11 cellular contexts compared by ENCODE assay signal in the genomic region with DNA sequence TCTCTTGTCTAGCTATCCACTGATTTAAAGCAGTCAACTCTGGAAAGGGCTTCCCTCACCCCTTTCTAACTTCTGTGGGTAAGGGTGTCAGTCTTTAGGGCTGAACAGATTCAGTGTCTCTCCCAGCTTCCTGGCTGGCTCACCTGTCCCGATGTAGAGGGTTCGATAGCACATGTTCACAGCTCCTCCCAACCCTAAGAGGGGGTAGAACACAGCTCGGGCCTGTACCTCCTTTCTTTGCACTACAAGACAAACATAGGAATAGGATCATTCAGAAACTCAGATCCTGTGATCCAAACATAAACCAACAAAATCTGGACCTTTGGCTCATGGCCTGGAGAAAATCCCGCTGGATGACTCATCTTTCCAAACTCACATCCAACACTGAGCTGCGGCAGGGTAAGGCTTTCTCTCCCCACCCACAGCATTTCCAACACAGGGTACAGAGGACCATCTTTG. TPM values are rescaled to one million over a fixed set of nuclear protein-coding genes. Genes with fewer than 3 reads are reported as not detected.
DNase-seq lines count a peak whose midpoint lies in the region; ATAC-seq, FAIRE-seq and TF ChIP-seq lines count a peak whose summit lies in the region.
"Had no signal": no experiment of that assay in that cellular context is flagged by ENCODE, and none has a peak within 500 bp of the region (broad histone marks: within the 10 kb centered on the region; RNA-seq: fewer than 3 reads in every experiment).

No MANE protein-coding gene starts in this region.

- no peak for TF ChIP-seq CTCF in pancreas (IDR thresholded peaks at IDR 0.05)

- H3K9me3 ChIP-seq in pancreas: no peaks in the 10 kb centered on the region

- peak; percentile 23 for FAIRE-seq in pancreas (lab: Jason Lieb, UNC)

- peak overlapping the region in 2 of 10 donors; percentile 56 to 77 for H3K27ac Mint-ChIP-seq in naive thymus-derived CD8-positive, alpha-beta T cell

- H3K27ac ChIP-seq in pancreas: no peak overlapping the region

- no peaks in the 10 kb centered on the region for H3K9me3 Mint-ChIP-seq in naive thymus-derived CD8-positive, alpha-beta T cell

- H3K4me1 Mint-ChIP-seq in naive thymus-derived CD8-positive, alpha-beta T cell: peaks cover 0 to 4% (median 2%) of the 10 kb centered on the region in 4 donors

- H3K4me1 ChIP-seq in pancreas: peaks cover 0 to 5% (median 0%) of the 10 kb centered on the region in 3 donors

- no peak overlapping the region for H3K4me3 Mint-ChIP-seq in naive thymus-derived CD8-positive, alpha-beta T cell

- H3K27me3 ChIP-seq in pancreas: no peaks in the 10 kb centered on the region

- H3K36me3 ChIP-seq in pancreas: peaks cover 6 to 69% (median 51%) of the 10 kb centered on the region in 3 donors

- POLR2A ChIA-PET in naive thymus-derived CD8-positive, alpha-beta T cell (lab: Charles Lee): interaction anchor here (1.0 to 3.0 kb wide), 3 partner anchors 44 to 189 kb away, joined by 3 to 9 read pairs (median 3); partner anchors contain the start of genes PHF12 and RPL23A

- intact Hi-C loops in pancreas (cut with DNase I): loop anchor here in 2 of 3 donors (5.0 to 10.0 kb wide), 2 partner anchors 141 to 144 kb away; no protein-coding TSS in a partner anchor

- 51 to 54% methylated on average over 5 of the region's 5 CpGs for WGBS in pancreas, 2 donors

- peak; percentile 62 for ATAC-seq in SK-N-SH treated with all-trans-retinoic acid at 6 μM for 48 hours
- peak in 3 of 4 donors; percentile 31 to 44 (median 32) for ATAC-seq in pancreas
- ATAC-seq in naive thymus-derived CD8-positive, alpha-beta T cell: no peak
- no peak for ATAC-seq in GM21447 (IDR thresholded peaks at IDR 0.05; ENCODE audit: unreplicated experiment)
- ATAC-seq: Panc1 had no signal

- H3K4me3 ChIP-seq in pancreas: no peak overlapping the region

- DNase-seq in AG20443 (ENCODE audit: low spot score): peak; percentile 85
- peak; percentile 95 for DNase-seq in fibroblast of peridontal ligament (ENCODE audit: extremely low read depth)
- peak in 1 of 6 donors; percentile 39 for DNase-seq in pancreas
- no peak for DNase-seq in NCI-H1930 (lab: John Stamatoyannopoulos, UW)
- DNase-seq in germinal center (ENCODE audit: low spot score): no peak
- no peak for DNase-seq in naive thymus-derived CD8-positive, alpha-beta T cell
- DNase-seq: DMS79 treated with DMSO at 0.1 percent for 48 hours; stimulated activated CD4-positive, alpha-beta T cell treated with anti-CD3 and anti-CD28 coated beads, Interleukin-2, amount 100 ng/mL, for 24 hours had no signal

- H3K36me3 Mint-ChIP-seq in naive thymus-derived CD8-positive, alpha-beta T cell: peaks cover 0 to 82% (median 9%) of the 10 kb centered on the region in 3 donors

- H3K27me3 Mint-ChIP-seq in naive thymus-derived CD8-positive, alpha-beta T cell: no peaks in the 10 kb centered on the region

TF ChIP-seq in SK-N-SH treated with all-trans-retinoic acid at 6 μM for 48 hours, 23 proteins besides CTCF, POLR2A, EP300 and RAD21:
- TF ChIP-seq ZNF8 (CRISPR knock-in tag; IDR thresholded peaks at IDR 0.05): no peak
- no peak for TF ChIP-seq ARNTL (CRISPR knock-in tag; IDR thresholded peaks at IDR 0.05; ENCODE audit: borderline replicate concordance, low read depth)
- TF ChIP-seq OSR1 (CRISPR knock-in tag; IDR thresholded peaks at IDR 0.05): no peak
- no peak for TF ChIP-seq CREB5 (CRISPR knock-in tag; IDR thresholded peaks at IDR 0.05; ENCODE audit: low read depth)
- TF ChIP-seq SNAI2 (CRISPR knock-in tag; IDR thresholded peaks at IDR 0.05): no peak
- TF ChIP-seq ZNF565 (CRISPR knock-in tag; conservative IDR thresholded peaks at IDR 0.05; ENCODE audit: low read depth): no peak

RNA-seq across cellular contexts. Expression of gene DHRS13, which starts 5.8 kb away (rescaled TPM):
- 1 to 10 TPM; 2.6 to 6.1 (median 4.5) TPM for total RNA-seq in pancreas
- 1 to 10 TPM; 8.6 to 9.8 TPM for polyA plus RNA-seq in pancreas
- 10 to 100 TPM; 46.1 to 47.3 TPM for total RNA-seq in naive thymus-derived CD8-positive, alpha-beta T cell
- 10 to 100 TPM; 17.1 to 22.8 (median 19.4) TPM for polyA plus RNA-seq in naive thymus-derived CD8-positive, alpha-beta T cell

RNA-seq across cellular contexts. Expression of gene FLOT2, which starts 11.1 kb away (rescaled TPM):
- total RNA-seq in pancreas: 10 to 100 TPM; 32.1 to 65.2 (median 35.6) TPM
- polyA plus RNA-seq in pancreas: 10 to 100 TPM; 37.4 to 43.9 TPM
- 100 to 1,000 TPM; 206 to 213 TPM for total RNA-seq in naive thymus-derived CD8-positive, alpha-beta T cell
- polyA plus RNA-seq in naive thymus-derived CD8-positive, alpha-beta T cell: 100 to 1,000 TPM; 230 to 253 (median 237) TPM

RNA-seq across cellular contexts. Expression of gene PHF12, which starts 42.6 kb away (rescaled TPM):
- 10 to 100 TPM; 19.9 to 31.6 (median 25.6) TPM for total RNA-seq in pancreas
- polyA plus RNA-seq in pancreas: 10 to 100 TPM; 23.5 to 25.7 TPM
- total RNA-seq in naive thymus-derived CD8-positive, alpha-beta T cell: 100 to 1,000 TPM; 117 to 124 TPM
- 10 to 100 TPM in 1 of 3 donors, 1 to 10 TPM in 2; 5.2 to 12.0 (median 6.2) TPM for polyA plus RNA-seq in naive thymus-derived CD8-positive, alpha-beta T cell

RNA-seq across cellular contexts. Expression of gene ERAL1, which starts 53.9 kb away (rescaled TPM):
- 10 to 100 TPM; 11.7 to 21.7 (median 15.5) TPM for total RNA-seq in pancreas
- polyA plus RNA-seq in pancreas: 10 to 100 TPM; 33.4 to 36.8 TPM
- total RNA-seq in naive thymus-derived CD8-positive, alpha-beta T cell: 10 to 100 TPM; 25.3 to 25.8 TPM
- 10 to 100 TPM; 32.7 to 54.9 (median 38.0) TPM for polyA plus RNA-seq in naive thymus-derived CD8-positive, alpha-beta T cell

Comparison
In these comparisons a context has a peak if more than half of its experiments do, and no peak if none do; other contexts are left out.
1. DNase-seq: peak in AG20443 (single experiment) and fibroblast of peridontal ligament (single experiment); none in NCI-H1930 (0 of 2), germinal center (single experiment) and naive thymus-derived CD8-positive, alpha-beta T cell (0 of 10).
2. ATAC-seq: peak in SK-N-SH treated with all-trans-retinoic acid at 6 μM for 48 hours (single experiment) and pancreas (3 of 4); none in naive thymus-derived CD8-positive, alpha-beta T cell (0 of 2) and GM21447 (single experiment).
3. RNA of gene DHRS13, which starts 5.8 kb away (total RNA-seq): 46.1 to 47.3 TPM in naive thymus-derived CD8-positive, alpha-beta T cell; 2.6 to 6.1 TPM in pancreas; every median in the first group is over 4 times any median in the second.